In genomic region chr14:49364752-49365117, GRCh38 we compare ENCODE assay signal across 28 cellular contexts.
"Had no signal": no experiment of that assay in that cellular context is flagged by ENCODE, and none has a peak within 500 bp of the region (broad histone marks: within the 10 kb centered on the region; RNA-seq: fewer than 3 reads in every experiment).

No MANE protein-coding gene starts in this region.

- DNase-seq: activated B cell treated with CpG ODN at 0.5 μM for 24 hours; activated CD4-positive, alpha-beta memory T cell treated with anti-CD3 and anti-CD28 coated beads for 36 hours; activated CD4-positive, alpha-beta T cell treated with anti-CD3 and anti-CD28 coated beads for 4 hours; activated CD4-positive, alpha-beta T cell treated with anti-CD3 and anti-CD28 coated beads, Interleukin-2, amount 10 ng/mL, durations not matched to agents 24 days and 14 days; activated CD4-positive, alpha-beta T cell treated with anti-CD3 and anti-CD28 coated beads, Interleukin-2, amount 50 U/mL, for 1 hour; activated CD4-positive, alpha-beta T cell treated with anti-CD3 and anti-CD28 coated beads, Interleukin-2, amount 50 U/mL, for 4 hours; activated CD4-positive, CD25-positive, alpha-beta regulatory T cell treated with anti-CD3 and anti-CD28 coated beads, Interleukin-2, amount 50 U/mL, for 72 hours; activated CD8-positive, alpha-beta memory T cell treated with anti-CD3 and anti-CD28 coated beads, Interleukin-2, amount 50 U/mL, for 4 hours; activated CD8-positive, alpha-beta T cell treated with anti-CD3 and anti-CD28 coated beads for 36 hours; activated effector memory CD4-positive, alpha-beta T cell treated with Interleukin-2 at 50 U/mL for 16 hours; activated gamma-delta T cell; activated naive CD4-positive, alpha-beta T cell treated with anti-CD3 and anti-CD28 coated beads, Interleukin-2, amount 10 ng/mL, durations not matched to agents 7 days and 5 days; activated naive CD4-positive, alpha-beta T cell treated with Interleukin-2 at 50 U/mL for 16 hours; activated naive CD8-positive, alpha-beta T cell treated with anti-CD3 and anti-CD28 coated beads, Interleukin-2, amount 10 ng/mL, durations not matched to agents 7 days and 5 days; activated naive CD8-positive, alpha-beta T cell treated with anti-CD3 and anti-CD28 coated beads, Interleukin-2, amount 50 U/mL, for 24 hours; activated T-cell treated with anti-CD3 and anti-CD28 coated beads for 4 hours; activated T-cell treated with anti-CD3 and anti-CD28 coated beads, Interleukin-2, amount 50 U/mL, for 1 hour; activated T-cell treated with anti-CD3 and anti-CD28 coated beads, Interleukin-2, amount 50 U/mL, for 4 hours; activated T-cell treated with anti-CD3 and anti-CD28 coated beads, Interleukin-2, amount 50 U/mL, for 72 hours; amygdala; anterior cingulate cortex; central memory CD4-positive, alpha-beta T cell; T-helper 1 cell; T-helper 2 cell; T-helper 9 cell had no signal

- ATAC-seq: activated CD8-positive, alpha-beta T cell treated with anti-CD3 and anti-CD28 coated beads for 36 hours; activated naive CD8-positive, alpha-beta T cell treated with anti-CD3 and anti-CD28 coated beads, Interleukin-2, amount 50 U/mL, for 24 hours; activated T-cell treated with anti-CD3 and anti-CD28 coated beads, Interleukin-2, amount 50 U/mL, for 4 hours; activated T-cell treated with anti-CD3 and anti-CD28 coated beads, Interleukin-2, amount 50 U/mL, for 72 hours; activated T-helper 17 cell treated with anti-CD3 and anti-CD28 coated beads, Interleukin-2, amount 50 U/mL, for 72 hours had no signal

- H3K27me3 ChIP-seq: ascending aorta had no signal

- H3K4me3 ChIP-seq: ascending aorta had no signal

- H3K27ac ChIP-seq: ascending aorta, VCaP had no signal

- H3K36me3 ChIP-seq: ascending aorta had no signal

- H3K4me1 ChIP-seq: ascending aorta had no signal
